Comparison of ENCODE assay signal across 20 cellular contexts in the genomic region with DNA sequence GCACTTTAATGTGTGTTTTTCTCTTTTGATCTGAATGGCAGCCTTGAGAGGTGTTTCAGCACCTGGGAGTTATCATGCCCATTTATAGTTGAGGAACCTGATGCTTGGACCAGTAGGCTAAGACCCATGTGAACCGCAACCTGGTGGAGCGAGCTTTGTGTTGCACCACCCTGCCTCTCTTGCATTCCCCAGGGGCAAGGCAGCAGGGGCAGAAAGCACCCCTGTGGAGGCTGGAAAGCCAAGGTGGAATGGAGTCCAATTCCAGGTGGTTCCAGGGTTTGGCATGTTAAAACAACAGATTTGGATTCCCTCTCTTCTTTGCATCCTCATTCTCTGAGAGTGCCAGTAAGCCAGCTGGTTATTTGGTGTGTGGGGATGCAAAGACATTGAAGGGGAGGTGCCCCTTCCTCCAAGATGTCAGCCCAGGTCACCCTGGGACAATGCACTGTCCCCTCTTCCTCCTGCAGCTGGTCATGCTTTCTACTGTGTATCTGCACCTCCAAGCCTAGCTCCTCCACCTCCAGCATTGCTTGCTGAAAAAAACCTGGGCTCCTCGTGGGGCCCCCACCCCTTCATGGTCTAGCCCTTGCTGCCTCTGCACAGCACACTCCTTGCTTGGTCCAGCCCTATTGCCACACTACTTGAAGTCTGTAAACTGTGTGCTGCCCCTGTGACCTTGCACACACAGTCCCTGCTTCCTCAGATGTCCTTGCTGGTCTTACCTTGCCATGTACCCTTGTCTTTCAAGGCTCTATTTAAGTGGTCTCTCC. TPM values are rescaled to one million over a fixed set of nuclear protein-coding genes. Genes with fewer than 3 reads are reported as not detected.
"Had no signal": no experiment of that assay in that cellular context is flagged by ENCODE, and none has a peak within 500 bp of the region (broad histone marks: within the 10 kb centered on the region; RNA-seq: fewer than 3 reads in every experiment).

No MANE protein-coding gene starts in this region.

- H2AFZ ChIP-seq: hepatocyte had no signal

- H3K27ac ChIP-seq: ascending aorta, esophagus muscularis mucosa, hepatocyte, testis, upper lobe of left lung had no signal

- H3K4me1 ChIP-seq: ascending aorta, testis had no signal

- DNase-seq: activated CD4-positive, alpha-beta memory T cell treated with anti-CD3 and anti-CD28 coated beads, Interleukin-2, amount 10 ng/mL, durations not matched to agents 7 days and 5 days; activated CD4-positive, alpha-beta T cell treated with anti-CD3 and anti-CD28 coated beads for 4 hours; activated naive CD4-positive, alpha-beta T cell treated with Interleukin-2 at 50 U/mL for 16 hours; activated naive CD8-positive, alpha-beta T cell treated with anti-CD3 and anti-CD28 coated beads, Interleukin-2, amount 50 U/mL, for 24 hours; right cardiac atrium; small intestine; stimulated activated CD4-positive, alpha-beta T cell treated with anti-CD3 and anti-CD28 coated beads, Interleukin-4, amount 100 ng/mL, for 4 hours; stimulated activated CD8-positive, alpha-beta memory T cell treated with anti-CD3 and anti-CD28 coated beads, Interleukin-4, amount 100 ng/mL, for 48 hours; T-helper 2 cell; testis had no signal

- H3K36me3 Mint-ChIP-seq: natural killer cell treated with Interleukin-12 subunit alpha and Interleukin-12 subunit beta and Interleukin-15 and Interleukin-18, amount 100 ng/mL, for 72 hours; WTC11 had no signal

- H3K4me1 Mint-ChIP-seq: activated naive CD8-positive, alpha-beta T cell treated with anti-CD3 and anti-CD28 coated beads, Interleukin-2, amount 50 U/mL, for 24 hours had no signal

- H3K27me3 ChIP-seq: ascending aorta, testis had no signal

- H3K4me2 ChIP-seq: hepatocyte had no signal

- H3K27ac Mint-ChIP-seq: activated CD4-positive, alpha-beta memory T cell treated with anti-CD3 and anti-CD28 coated beads, Interleukin-2, amount 10 ng/mL, durations not matched to agents 7 days and 5 days; activated naive CD8-positive, alpha-beta T cell treated with anti-CD3 and anti-CD28 coated beads, Interleukin-2, amount 50 U/mL, for 24 hours; activated T-helper 1 cell treated with anti-CD3 and anti-CD28 coated beads, Interleukin-12 subunit alpha, Interleukin-12 subunit beta, Interleukin-2, Interleukin-4 antibody, amounts not matched to agents 30 ng/mL and 10 ng/mL and 1 ng/mL, durations not matched to agents 14 hours and 24 hours and 36 hours; natural killer cell treated with Interleukin-12 subunit alpha and Interleukin-12 subunit beta and Interleukin-15 and Interleukin-18, amount 100 ng/mL, for 72 hours; progenitor cell of endocrine pancreas; stimulated activated naive CD8-positive, alpha-beta T cell treated with anti-CD3 and anti-CD28 coated beads, Interleukin-15, Interleukin-2, amounts not matched to agents 100 ng/mL and 50 ng/mL, for 24 hours; WTC11 had no signal

- H3K9me3 ChIP-seq: ascending aorta, esophagus muscularis mucosa, testis, upper lobe of left lung had no signal

- H3K4me3 ChIP-seq: ascending aorta, esophagus muscularis mucosa, hepatocyte, testis, upper lobe of left lung had no signal

- ATAC-seq: activated naive CD8-positive, alpha-beta T cell treated with anti-CD3 and anti-CD28 coated beads, Interleukin-2, amount 50 U/mL, for 24 hours had no signal

- H3K36me3 ChIP-seq: ascending aorta, esophagus muscularis mucosa, upper lobe of left lung had no signal

- H3K9me3 Mint-ChIP-seq: activated CD4-positive, alpha-beta memory T cell treated with anti-CD3 and anti-CD28 coated beads, Interleukin-2, amount 10 ng/mL, durations not matched to agents 7 days and 5 days; activated naive CD8-positive, alpha-beta T cell treated with anti-CD3 and anti-CD28 coated beads, Interleukin-2, amount 50 U/mL, for 24 hours; activated T-helper 1 cell treated with anti-CD3 and anti-CD28 coated beads, Interleukin-12 subunit alpha, Interleukin-12 subunit beta, Interleukin-2, Interleukin-4 antibody, amounts not matched to agents 30 ng/mL and 10 ng/mL and 1 ng/mL, durations not matched to agents 14 hours and 24 hours and 36 hours; natural killer cell treated with Interleukin-12 subunit alpha and Interleukin-12 subunit beta and Interleukin-15 and Interleukin-18, amount 100 ng/mL, for 72 hours; stimulated activated naive CD8-positive, alpha-beta T cell treated with anti-CD3 and anti-CD28 coated beads, Interleukin-15, Interleukin-2, amounts not matched to agents 100 ng/mL and 50 ng/mL, for 24 hours; WTC11 had no signal

- H3K4me3 Mint-ChIP-seq: activated CD4-positive, alpha-beta memory T cell treated with anti-CD3 and anti-CD28 coated beads, Interleukin-2, amount 10 ng/mL, durations not matched to agents 7 days and 5 days; activated naive CD8-positive, alpha-beta T cell treated with anti-CD3 and anti-CD28 coated beads, Interleukin-2, amount 50 U/mL, for 24 hours; activated T-helper 1 cell treated with anti-CD3 and anti-CD28 coated beads, Interleukin-12 subunit alpha, Interleukin-12 subunit beta, Interleukin-2, Interleukin-4 antibody, amounts not matched to agents 30 ng/mL and 10 ng/mL and 1 ng/mL, durations not matched to agents 14 hours and 24 hours and 36 hours; natural killer cell treated with Interleukin-12 subunit alpha and Interleukin-12 subunit beta and Interleukin-15 and Interleukin-18, amount 100 ng/mL, for 72 hours; stimulated activated naive CD8-positive, alpha-beta T cell treated with anti-CD3 and anti-CD28 coated beads, Interleukin-15, Interleukin-2, amounts not matched to agents 100 ng/mL and 50 ng/mL, for 24 hours; WTC11 had no signal

RNA-seq across cellular contexts. Expression of a gene that starts 5.6 kb away (rescaled TPM):
- total RNA-seq: glomerular endothelial cell had no signal
